Comparison of ENCODE assay signal across 18 cellular contexts in the genomic region with DNA sequence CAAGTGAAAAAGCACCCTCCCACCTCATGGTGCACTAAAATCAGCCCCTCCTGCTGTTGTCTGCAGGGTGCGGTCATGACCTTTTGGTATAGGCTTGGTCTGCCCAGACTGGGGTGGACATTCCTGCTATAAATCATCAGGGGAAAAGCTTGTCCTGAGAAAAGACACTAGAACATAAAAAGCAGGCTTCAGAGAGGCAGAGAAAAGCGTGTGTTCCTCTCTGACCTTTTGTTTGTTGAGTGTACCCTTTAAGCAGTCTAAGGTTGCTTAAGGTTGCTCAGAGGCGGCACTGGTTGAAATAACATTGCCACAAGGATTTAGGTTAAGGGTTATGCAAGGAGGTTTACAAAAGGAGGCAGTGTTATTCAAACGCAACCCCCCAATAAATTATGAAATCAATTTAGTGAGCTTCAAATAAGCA. TPM values are rescaled to one million over a fixed set of nuclear protein-coding genes. Genes with fewer than 3 reads are reported as not detected.
DNase-seq lines count a peak whose midpoint lies in the region; TF ChIP-seq lines count a peak whose summit lies in the region.
"Had no signal": no experiment of that assay in that cellular context is flagged by ENCODE, and none has a peak within 500 bp of the region (broad histone marks: within the 10 kb centered on the region; RNA-seq: fewer than 3 reads in every experiment).

No MANE protein-coding gene starts in this region.

- dilution Hi-C loops in mammary epithelial cell (cut with HindIII; ENCODE audit: low sequenced_read_pairs), result loop anchor here (5.0 kb wide), 1 partner anchor 70 kb away; no protein-coding TSS in a partner anchor

- TF ChIP-seq CTCF in mammary epithelial cell (conservative IDR thresholded peaks at IDR 0.05 in 1 of 2, IDR thresholded peaks at IDR 0.05 in 1 of 2; ENCODE audit: extremely low read depth in 1 of 2, insufficient read depth in 1 of 2, low read depth in 1 of 2, low read length in 2 of 2) (no peak), breast epithelium (IDR thresholded peaks at IDR 0.05) (no peak), liver (IDR thresholded peaks at IDR 0.05; ENCODE audit: low read depth, low read length, missing input control) (no peak), smooth muscle cell (IDR thresholded peaks at IDR 0.05; ENCODE audit: borderline replicate concordance, insufficient read depth, poor library complexity, severe bottlenecking) (no peak), GM13976 (IDR thresholded peaks at IDR 0.05; ENCODE audit: borderline replicate concordance, control extremely low read depth, extremely low read depth, insufficient read depth, missing control alignments) (no peak), osteocyte (IDR thresholded peaks at IDR 0.05) (no peak)

- BruUV-seq in mammary epithelial cell (replicated peaks; lab: Mats Ljungman, UMichigan), result no TSS peak

- H3K4me2 ChIP-seq in mammary epithelial cell (ENCODE audit: insufficient read depth, low read depth, low read length), result no peak overlapping the region
- H3K4me2 ChIP-seq in smooth muscle cell, result no peak overlapping the region

- H3K27me3 ChIP-seq in mammary epithelial cell (ENCODE audit: insufficient read depth, low read length) (no peaks in the 10 kb centered on the region), breast epithelium (no peaks in the 10 kb centered on the region), liver (ENCODE audit: control insufficient read depth in 4 of 4, insufficient read depth in 4 of 4, low read length in 3 of 4) (no peaks in the 10 kb centered on the region), smooth muscle cell (ENCODE audit: low read depth) (no peaks in the 10 kb centered on the region)
- H3K27me3 ChIP-seq: transverse colon had no signal

- in situ Hi-C loops in mammary epithelial cell (cut with MboI; ENCODE audit: low sequenced_read_pairs in 2 of 2), result no loop called here
- in situ Hi-C loops in GM13976 (cut with MboI; ENCODE audit: low sequenced_read_pairs, unreplicated experiment), result no loop called here

- TF ChIP-seq POLR2A in breast epithelium (IDR thresholded peaks at IDR 0.05), result no peak

- H2AFZ ChIP-seq in mammary epithelial cell (ENCODE audit: low read depth, low read length), result peak overlapping the region; percentile 8
- peak overlapping the region; percentile 63 for H2AFZ ChIP-seq in smooth muscle cell (ENCODE audit: low read depth)

- H3K9me3 ChIP-seq in mammary epithelial cell (replicated peaks; ENCODE audit: insufficient read depth, low read length), result no peaks in the 10 kb centered on the region
- no peaks in the 10 kb centered on the region for H3K9me3 ChIP-seq in breast epithelium
- H3K9me3 ChIP-seq in liver (ENCODE audit: control insufficient read depth in 4 of 4, low read length in 3 of 4), result no peaks in the 10 kb centered on the region
- no peaks in the 10 kb centered on the region for H3K9me3 ChIP-seq in smooth muscle cell (replicated peaks; ENCODE audit: low read depth)
- H3K9me3 ChIP-seq: transverse colon had no signal

- peaks cover 8% of the 10 kb centered on the region for H3K4me1 ChIP-seq in mammary epithelial cell (ENCODE audit: insufficient read depth, low read length)
- no peaks in the 10 kb centered on the region for H3K4me1 ChIP-seq in breast epithelium
- peaks cover 5 to 41% (median 34%) of the 10 kb centered on the region in 4 donors for H3K4me1 ChIP-seq in liver (ENCODE audit: control insufficient read depth in 4 of 4, insufficient read depth in 4 of 4, low read length in 3 of 4)
- peaks cover 4% of the 10 kb centered on the region for H3K4me1 ChIP-seq in smooth muscle cell (ENCODE audit: low read depth)

- no peak overlapping the region for H3K27ac Mint-ChIP-seq in osteocyte (ENCODE audit: unreplicated experiment)
- H3K27ac Mint-ChIP-seq: CD4-positive, CD25-positive, alpha-beta regulatory T cell had no signal

- H3K9ac ChIP-seq in mammary epithelial cell (ENCODE audit: insufficient read depth, low read length) (no peak overlapping the region), liver (ENCODE audit: low read depth in 1 of 2, low read length in 2 of 2) (peak overlapping the region in 1 of 2 donors; percentile 28), smooth muscle cell (ENCODE audit: low read depth) (no peak overlapping the region)

- no peaks in the 10 kb centered on the region for H3K79me2 ChIP-seq in mammary epithelial cell (ENCODE audit: insufficient read depth, low read length)
- no peaks in the 10 kb centered on the region for H3K79me2 ChIP-seq in smooth muscle cell (ENCODE audit: low read depth)

- DNase-seq in mammary epithelial cell (no peak), breast epithelium (ENCODE audit: low spot score in 2 of 2) (no peak), SKM-1 treated with dmso at 0.1 percent for 144 hours (lab: John Stamatoyannopoulos, UW; ENCODE audit: unreplicated experiment) (peak; percentile 9), smooth muscle cell (lab: John Stamatoyannopoulos, UW; ENCODE audit: unreplicated experiment) (no peak), GM13976 (ENCODE audit: low spot score) (no peak), activated gamma-delta T cell (lab: John Stamatoyannopoulos, UW) (no peak), osteocyte (ENCODE audit: extremely low spot score, unreplicated experiment) (no peak)
- DNase-seq: activated CD4-positive, alpha-beta T cell treated with anti-CD3 and anti-CD28 coated beads for 1 hour; aorta; NCI-H1930; NCI-H446 treated with DMSO at 0.1 percent for 48 hours; SIG-M5 had no signal

- intact Hi-C loops in mammary epithelial cell (cut with micrococcal nuclease), result no loop called here
- intact Hi-C loops in breast epithelium (cut with DNase I; ENCODE audit: low total_unique reads), result no loop called here

- H3K27ac ChIP-seq in mammary epithelial cell (ENCODE audit: insufficient read depth, low read depth, low read length) (no peak overlapping the region), breast epithelium (no peak overlapping the region), liver (ENCODE audit: low read depth in 1 of 2, low read length in 2 of 2) (peak overlapping the region; percentile 15 to 39), smooth muscle cell (ENCODE audit: low read depth) (no peak overlapping the region)
- H3K27ac ChIP-seq: transverse colon had no signal

- H4K20me1 ChIP-seq in mammary epithelial cell (ENCODE audit: insufficient read depth, low read length) (no peaks in the 10 kb centered on the region), smooth muscle cell (ENCODE audit: low read depth) (no peaks in the 10 kb centered on the region)

- TF ChIP-seq RAD21 in liver (IDR thresholded peaks at IDR 0.05), result no peak

- no peaks in the 10 kb centered on the region for H3F3A ChIP-seq in smooth muscle cell (ENCODE audit: low read depth)

- H3K27me3 Mint-ChIP-seq in osteocyte (ENCODE audit: unreplicated experiment), result peaks cover 6% of the 10 kb centered on the region

- H3K4me3 ChIP-seq in mammary epithelial cell (replicated peaks in 1 of 3; ENCODE audit: insufficient read depth in 1 of 3, low read depth in 2 of 3, low read length in 3 of 3), result no peak overlapping the region
- H3K4me3 ChIP-seq in breast epithelium, result no peak overlapping the region
- no peak overlapping the region for H3K4me3 ChIP-seq in liver (ENCODE audit: low read depth in 1 of 3, low read length in 3 of 3)
- H3K4me3 ChIP-seq in smooth muscle cell, result no peak overlapping the region
- H3K4me3 ChIP-seq: transverse colon had no signal

- H3K4me3 Mint-ChIP-seq in osteocyte (ENCODE audit: unreplicated experiment), result no peak overlapping the region
- H3K4me3 Mint-ChIP-seq: CD4-positive, CD25-positive, alpha-beta regulatory T cell had no signal

- peaks cover 7% of the 10 kb centered on the region for H3K9me3 Mint-ChIP-seq in osteocyte (ENCODE audit: unreplicated experiment)
- H3K9me3 Mint-ChIP-seq: CD4-positive, CD25-positive, alpha-beta regulatory T cell had no signal

- peaks cover 16% of the 10 kb centered on the region for H3K4me1 Mint-ChIP-seq in osteocyte (ENCODE audit: unreplicated experiment)

- CTCF ChIA-PET in mammary epithelial cell (lab: Charles Lee; ENCODE audit: low non-redundant PET), result interaction anchor here (0.6 to 1.5 kb wide), 3 partner anchors 44 to 198 kb away, joined by 3 to 6 read pairs (median 3); no protein-coding TSS in a partner anchor

- H3K36me3 ChIP-seq in mammary epithelial cell (ENCODE audit: insufficient read depth, low read length) (no peaks in the 10 kb centered on the region), breast epithelium (no peaks in the 10 kb centered on the region), liver (ENCODE audit: control insufficient read depth in 4 of 4, insufficient read depth in 3 of 4, low read depth in 1 of 4, low read length in 3 of 4) (no peaks in the 10 kb centered on the region), smooth muscle cell (ENCODE audit: low read depth) (no peaks in the 10 kb centered on the region)
- H3K36me3 ChIP-seq: transverse colon had no signal

- 89% methylated on average over 4 of the region's 4 CpGs for WGBS in mammary epithelial cell (ENCODE audit: low coverage, missing lambda C conversion rate)
- WGBS in liver, result 30% methylated on average over 4 of the region's 4 CpGs
- WGBS in smooth muscle cell (ENCODE audit: low lambda C conversion rate), result 52% methylated on average over 4 of the region's 4 CpGs

- H3K36me3 Mint-ChIP-seq in osteocyte (ENCODE audit: unreplicated experiment), result no peaks in the 10 kb centered on the region
- H3K36me3 Mint-ChIP-seq: CD4-positive, CD25-positive, alpha-beta regulatory T cell had no signal

TF ChIP-seq in liver, 16 proteins besides CTCF, POLR2A, EP300 and RAD21 (continues in another document):
- TF ChIP-seq EGR1 (IDR thresholded peaks at IDR 0.05; ENCODE audit: low read depth in 2 of 2), result no peak
- TF ChIP-seq FOXA1 (IDR thresholded peaks at IDR 0.05), result no peak
- no peak for TF ChIP-seq TAF1 (conservative IDR thresholded peaks at IDR 0.05)
- peak in 1 of 2 donors; percentile 49 for TF ChIP-seq RXRA (IDR thresholded peaks at IDR 0.05)
- TF ChIP-seq, protein P1, sequence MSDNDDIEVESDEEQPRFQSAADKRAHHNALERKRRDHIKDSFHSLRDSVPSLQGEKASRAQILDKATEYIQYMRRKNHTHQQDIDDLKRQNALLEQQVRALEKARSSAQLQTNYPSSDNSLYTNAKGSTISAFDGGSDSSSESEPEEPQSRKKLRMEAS (IDR thresholded peaks at IDR 0.05), result no peak
- no peak for TF ChIP-seq JUND (IDR thresholded peaks at IDR 0.05)

RNA-seq across cellular contexts. Expression of a gene that starts 43.5 kb away (rescaled TPM):
- total RNA-seq in mammary epithelial cell (1 to 10 TPM in 1 of 2 donors, not detected in 1; 3.0 TPM), breast epithelium (1 to 10 TPM; 1.3 to 5.4 (median 4.3) TPM), liver (1 to 10 TPM in 1 of 2 donors, under 1 TPM in 1; 0.28 to 4.0 TPM), smooth muscle cell (not detected in 2 replicates), osteocyte (not detected in 2 replicates)
- polyA plus RNA-seq in mammary epithelial cell (0.02 TPM), liver (1 to 10 TPM in 1 of 2 donors, under 1 TPM in 1; 0.44 to 1.8 TPM), smooth muscle cell (not detected in 2 replicates)
- not detected for polyA minus RNA-seq in mammary epithelial cell
- total RNA-seq: CD4-positive, CD25-positive, alpha-beta regulatory T cell; chondrocyte; HT1080; T-helper 2 cell treated with Interferon-gamma antibody and Interleukin-4, amounts not matched to agents 100 ng/mL and 5 ng/mL, for 36 hours had no signal
- polyA plus RNA-seq: CD4-positive, CD25-positive, alpha-beta regulatory T cell had no signal

RNA-seq across cellular contexts. Expression of a gene that starts 57.5 kb away (rescaled TPM):
- total RNA-seq in mammary epithelial cell (100 to 1,000 TPM in 1 of 2 donors, 10 to 100 TPM in 1; 32.8 to 136 TPM), breast epithelium (100 to 1,000 TPM in 2 of 3 donors, under 1 TPM in 1; 0.32 to 145 (median 100) TPM), liver (10 to 100 TPM in 1 of 2 donors, 1 to 10 TPM in 1; 4.7 to 25.8 TPM), smooth muscle cell (25.2 and 31.9 TPM in 2 replicates), osteocyte (3.8 and 4.8 TPM in 2 replicates)
- polyA plus RNA-seq in mammary epithelial cell (23.2 TPM), liver (1 to 10 TPM; 8.2 to 9.1 TPM), smooth muscle cell (10.0 and 22.3 TPM in 2 replicates)
- 62.8 TPM for polyA minus RNA-seq in mammary epithelial cell
- total RNA-seq: CD4-positive, CD25-positive, alpha-beta regulatory T cell; T-helper 2 cell treated with Interferon-gamma antibody and Interleukin-4, amounts not matched to agents 100 ng/mL and 5 ng/mL, for 36 hours had no signal
- polyA plus RNA-seq: CD4-positive, CD25-positive, alpha-beta regulatory T cell had no signal

Comparison
In these comparisons a context has a peak if more than half of its experiments do, and no peak if none do; other contexts are left out.
1. H3K27ac ChIP-seq: peak in liver (2 of 2); none in mammary epithelial cell (single experiment), breast epithelium (0 of 2) and smooth muscle cell (single experiment).